In the genomic region with DNA sequence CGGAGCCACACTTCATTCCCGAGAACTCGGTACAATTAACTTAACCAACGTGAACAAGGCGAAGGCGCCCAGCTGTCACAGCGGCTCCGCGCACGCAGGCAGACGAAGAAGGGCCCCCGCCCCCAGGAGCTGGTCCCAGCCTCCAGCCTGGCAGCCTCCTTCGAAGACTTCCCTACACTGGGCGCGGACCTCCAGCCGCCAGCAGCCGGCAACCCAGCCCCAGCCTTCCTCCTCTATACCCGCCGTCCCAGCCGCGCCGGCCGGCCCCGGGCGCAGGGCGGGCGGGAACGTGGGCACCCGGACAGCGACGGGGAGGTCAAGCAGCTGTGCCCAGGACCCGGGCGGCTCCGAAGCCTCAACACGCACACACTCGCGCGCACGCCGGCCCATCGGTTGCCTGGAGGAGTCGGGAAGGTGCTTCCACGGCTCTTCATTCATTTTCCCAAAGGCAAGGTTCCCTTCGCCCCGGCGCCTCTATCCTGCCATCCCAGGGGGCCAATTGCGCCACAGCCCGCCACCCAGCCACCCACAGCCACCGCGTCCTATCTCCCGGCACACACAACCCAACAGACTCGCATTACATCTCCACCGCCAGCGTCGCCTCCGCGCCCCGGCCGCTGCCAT, we compare ENCODE assay signal across 8 cellular contexts. TPM values are rescaled to one million over a fixed set of nuclear protein-coding genes. Genes with fewer than 3 reads are reported as not detected.
DNase-seq lines count a peak whose midpoint lies in the region; ATAC-seq and TF ChIP-seq lines count a peak whose summit lies in the region.

No MANE protein-coding gene starts in this region.

- H3K27me3 ChIP-seq in PC-3 (ENCODE audit: low read length) = no peaks in the 10 kb centered on the region

- intact Hi-C loops in PC-3 (cut with micrococcal nuclease) = loop anchor here (1.0 to 10.0 kb wide), 7 partner anchors 15 to 293 kb away; no protein-coding TSS in a partner anchor

- CTCF ChIA-PET in PC-3 (lab: Charles Lee) = no interaction called here

- H3K9me3 ChIP-seq in PC-3 (ENCODE audit: low read length) = no peaks in the 10 kb centered on the region

- TF ChIP-seq CTCF in PC-3 (conservative IDR thresholded peaks at IDR 0.05; ENCODE audit: low read depth, low read length) (no peak), epithelial cell of proximal tubule (conservative IDR thresholded peaks at IDR 0.05; ENCODE audit: low read depth, low read length) (no peak)

- H3K4me3 ChIP-seq in PC-3 (ENCODE audit: low read length) (peak overlapping the region; percentile 87), epithelial cell of proximal tubule (ENCODE audit: low read depth, low read length) (peak overlapping the region; percentile 78)

- in situ Hi-C loops in Caki2 (cut with HindIII; ENCODE audit: low pct_unique_long_range_greater_than_20kb, low sequenced_read_pairs) = no loop called here

- no TSS peak for BruUV-seq in PC-3 (replicated peaks; lab: Mats Ljungman, UMichigan)

- peak overlapping the region; percentile 86 for H3K4me2 ChIP-seq in PC-3 (ENCODE audit: low read length)

- H4K20me1 ChIP-seq in PC-3 (ENCODE audit: low read length) = peaks cover 26% of the 10 kb centered on the region

- POLR2A ChIA-PET in PC-3 (lab: Charles Lee; ENCODE audit: unreplicated experiment) = interaction anchor here (0.6 kb wide), 1 partner anchor 60 kb away, joined by 6 read pairs; no protein-coding TSS in a partner anchor

- H3K9ac ChIP-seq in PC-3 (ENCODE audit: low read length) = peak overlapping the region; percentile 68

- no peaks in the 10 kb centered on the region for H3K36me3 ChIP-seq in PC-3 (ENCODE audit: low read depth, low read length)

- peak; percentile 38 for DNase-seq in Caki2 (ENCODE audit: low read depth)
- DNase-seq in PC-3 = no peak
- DNase-seq in epithelial cell of proximal tubule (ENCODE audit: low read depth) = no peak
- DNase-seq in myocyte (ENCODE audit: low read depth) = peak; percentile 69

- H3K79me2 ChIP-seq in PC-3 (ENCODE audit: low read length) = peaks cover 55% of the 10 kb centered on the region

- no peaks in the 10 kb centered on the region for H3K9me2 ChIP-seq in PC-3 (replicated peaks; ENCODE audit: low read length)

- peaks cover 14% of the 10 kb centered on the region for H3K4me1 ChIP-seq in PC-3 (ENCODE audit: insufficient read depth, low read length)

- H3K27ac ChIP-seq in PC-3 (ENCODE audit: low read length) = no peak overlapping the region

- ATAC-seq in PC-3 (no peak), HG02623 (IDR thresholded peaks at IDR 0.05; ENCODE audit: unreplicated experiment) (no peak), GM21576 (IDR thresholded peaks at IDR 0.05; ENCODE audit: unreplicated experiment) (no peak), HG02798 (IDR thresholded peaks at IDR 0.05; ENCODE audit: poor library complexity, unreplicated experiment) (no peak), HG02571 (IDR thresholded peaks at IDR 0.05; ENCODE audit: unreplicated experiment) (no peak)

- no peak overlapping the region for H2AFZ ChIP-seq in PC-3 (ENCODE audit: low read length)

- no peaks in the 10 kb centered on the region for H3F3A ChIP-seq in PC-3 (ENCODE audit: low read length, unreplicated experiment)

RNA-seq across cellular contexts. Expression of a gene that starts 1.6 kb away (rescaled TPM):
- total RNA-seq in Caki2 (2014; rRNA removed; shearing (Covaris generic); ENCODE audit: low replicate concordance) = 17.9 and 27.1 TPM in 2 replicates
- total RNA-seq in PC-3 (2014; rRNA removed) (16.4 and 17.1 TPM in 2 replicates), epithelial cell of proximal tubule (9.2 and 20.6 TPM in 2 replicates), myocyte (26.9 and 30.0 TPM in 2 replicates)
- 27.6 TPM for polyA plus RNA-seq in myocyte (2012)

Comparison
In these comparisons a context has a peak if more than half of its experiments do, and no peak if none do; other contexts are left out.
1. DNase-seq: peak in Caki2 (single experiment) and myocyte (single experiment); none in PC-3 (single experiment) and epithelial cell of proximal tubule (single experiment).